Comparison of ENCODE assay signal across 19 cellular contexts in the genomic region with DNA sequence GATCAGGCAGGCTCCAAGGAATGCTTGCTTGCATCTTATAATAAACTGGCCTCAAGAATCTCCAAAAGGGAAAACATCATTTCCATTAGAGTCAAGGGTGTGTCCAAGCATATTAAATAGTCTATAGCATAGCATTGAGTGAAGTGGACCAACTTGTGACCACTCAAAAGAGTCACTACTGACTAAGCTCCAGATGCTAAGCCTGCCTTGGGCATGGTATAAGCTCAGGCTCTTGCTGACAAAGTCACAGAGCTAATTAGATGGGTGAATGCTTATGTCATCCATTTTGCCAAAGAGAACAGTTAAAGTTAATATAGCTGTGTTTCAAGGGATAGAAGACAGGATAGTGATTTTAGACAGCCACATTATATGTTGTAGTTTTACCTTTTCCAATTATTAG.
DNase-seq lines count a peak whose midpoint lies in the region; ATAC-seq and TF ChIP-seq lines count a peak whose summit lies in the region.
"Had no signal": no experiment of that assay in that cellular context is flagged by ENCODE, and none has a peak within 500 bp of the region (broad histone marks: within the 10 kb centered on the region; RNA-seq: fewer than 3 reads in every experiment).

No MANE protein-coding gene starts in this region.

- no peak overlapping the region for H2AFZ ChIP-seq in SK-N-SH (ENCODE audit: low read depth)

- no peak for TF ChIP-seq RAD21 in SK-N-SH (IDR thresholded peaks at IDR 0.05; ENCODE audit: low read length)

- TF ChIP-seq CTCF in SK-N-SH (IDR thresholded peaks at IDR 0.05): no peak

- POLR2A ChIA-PET in SK-N-SH (lab: Yijun Ruan, JAX): no interaction called here

- H3K4me1 ChIP-seq in SK-N-SH (ENCODE audit: control insufficient read depth in 1 of 2, insufficient read depth in 2 of 2, low read depth in 1 of 2, low read length in 1 of 2): peaks cover 0 to 7% of the 10 kb centered on the region in 2 experiments; a peak in 2 of 4 replicates
- H3K4me1 ChIP-seq: Peyer's patch had no signal

- TF ChIP-seq EP300 in SK-N-SH (IDR thresholded peaks at IDR 0.05; ENCODE audit: borderline replicate concordance in 1 of 2, low read depth in 1 of 2, low read length in 1 of 2): no peak

- no peaks in the 10 kb centered on the region for H3K27me3 ChIP-seq in SK-N-SH (ENCODE audit: insufficient read depth)
- H3K27me3 ChIP-seq: Peyer's patch, SJSA1 had no signal

- CTCF ChIA-PET in SK-N-SH (lab: Yijun Ruan, JAX): interaction anchor here (1.1 to 1.7 kb wide), 3 partner anchors 13 to 565 kb away, joined by 3 to 6 read pairs (median 6); no protein-coding TSS in a partner anchor

- no peaks in the 10 kb centered on the region for H4K20me1 ChIP-seq in SK-N-SH (ENCODE audit: insufficient read depth)

- no peak overlapping the region for H3K4me2 ChIP-seq in SK-N-SH

- peaks cover 0 to 4% of the 10 kb centered on the region in 2 experiments for H3K36me3 ChIP-seq in SK-N-SH (replicated peaks in 1 of 2; ENCODE audit: control insufficient read depth in 1 of 2, insufficient read depth in 2 of 2, low read length in 1 of 2)
- H3K36me3 ChIP-seq: Peyer's patch, SJSA1 had no signal

- peaks cover 1% of the 10 kb centered on the region for H3F3A ChIP-seq in SK-N-SH (replicated peaks; ENCODE audit: insufficient read depth)

- no peaks in the 10 kb centered on the region for H3K9me3 ChIP-seq in SK-N-SH
- H3K9me3 ChIP-seq: Peyer's patch, SJSA1 had no signal

- no peaks in the 10 kb centered on the region for H3K9me2 ChIP-seq in SK-N-SH

- no peak overlapping the region for H3K9ac ChIP-seq in SK-N-SH

- H3K27ac ChIP-seq in SK-N-SH (ENCODE audit: low read depth in 2 of 2, low read length in 1 of 2): no peak overlapping the region
- H3K27ac ChIP-seq: C4-2B, HL-60, Peyer's patch, SJSA1 had no signal

- H3K4me3 ChIP-seq in SK-N-SH (ENCODE audit: low read depth in 2 of 2, low read length in 1 of 2): no peak overlapping the region
- H3K4me3 ChIP-seq: Peyer's patch, SJSA1 had no signal

- peak; percentile 51; the same call in 2 of the 3 replicates for ATAC-seq in SK-N-SH treated with all-trans-retinoic acid at 6 μM for 48 hours

- no peaks in the 10 kb centered on the region for H3K79me2 ChIP-seq in SK-N-SH (ENCODE audit: insufficient read depth)

- DNase-seq in SK-N-SH (no peak), RPMI7951 (ENCODE audit: low read depth) (peak; percentile 38), fibroblast of peridontal ligament (ENCODE audit: extremely low read depth) (peak; percentile 40), amygdala (lab: John Stamatoyannopoulos, UW) (no peak), MV-4-11 (lab: John Stamatoyannopoulos, UW) (no peak), T-helper 2 cell (no peak)
- DNase-seq: 8988T, AML-193, KG1, NCI-H1092 treated with DMSO at 0.1 percent for 48 hours, NCI-H1436 treated with DMSO at 0.1 percent for 48 hours, NCI-H1930, NCI-H774, Peyer's patch, SW 1271 had no signal

TF ChIP-seq in SK-N-SH treated with all-trans-retinoic acid at 6 μM for 48 hours, 23 proteins besides CTCF, POLR2A, EP300 and RAD21:
- TF ChIP-seq ZNF70 (CRISPR knock-in tag; IDR thresholded peaks at IDR 0.05) (no peak), CREB5 (CRISPR knock-in tag; IDR thresholded peaks at IDR 0.05; ENCODE audit: low read depth) (no peak)

TF ChIP-seq in SK-N-SH, 30 proteins besides CTCF, POLR2A, EP300 and RAD21:
- TF ChIP-seq FOXM1 (IDR thresholded peaks at IDR 0.05; ENCODE audit: low read depth): no peak

Comparison
In these comparisons a context has a peak if more than half of its experiments do, and no peak if none do; other contexts are left out.
1. DNase-seq: peak in RPMI7951 (single experiment) and fibroblast of peridontal ligament (single experiment); none in SK-N-SH (single experiment), amygdala (0 of 56), MV-4-11 (single experiment) and T-helper 2 cell (0 of 5).